ENCODE assay signal across 8 cellular contexts in the genomic region with DNA sequence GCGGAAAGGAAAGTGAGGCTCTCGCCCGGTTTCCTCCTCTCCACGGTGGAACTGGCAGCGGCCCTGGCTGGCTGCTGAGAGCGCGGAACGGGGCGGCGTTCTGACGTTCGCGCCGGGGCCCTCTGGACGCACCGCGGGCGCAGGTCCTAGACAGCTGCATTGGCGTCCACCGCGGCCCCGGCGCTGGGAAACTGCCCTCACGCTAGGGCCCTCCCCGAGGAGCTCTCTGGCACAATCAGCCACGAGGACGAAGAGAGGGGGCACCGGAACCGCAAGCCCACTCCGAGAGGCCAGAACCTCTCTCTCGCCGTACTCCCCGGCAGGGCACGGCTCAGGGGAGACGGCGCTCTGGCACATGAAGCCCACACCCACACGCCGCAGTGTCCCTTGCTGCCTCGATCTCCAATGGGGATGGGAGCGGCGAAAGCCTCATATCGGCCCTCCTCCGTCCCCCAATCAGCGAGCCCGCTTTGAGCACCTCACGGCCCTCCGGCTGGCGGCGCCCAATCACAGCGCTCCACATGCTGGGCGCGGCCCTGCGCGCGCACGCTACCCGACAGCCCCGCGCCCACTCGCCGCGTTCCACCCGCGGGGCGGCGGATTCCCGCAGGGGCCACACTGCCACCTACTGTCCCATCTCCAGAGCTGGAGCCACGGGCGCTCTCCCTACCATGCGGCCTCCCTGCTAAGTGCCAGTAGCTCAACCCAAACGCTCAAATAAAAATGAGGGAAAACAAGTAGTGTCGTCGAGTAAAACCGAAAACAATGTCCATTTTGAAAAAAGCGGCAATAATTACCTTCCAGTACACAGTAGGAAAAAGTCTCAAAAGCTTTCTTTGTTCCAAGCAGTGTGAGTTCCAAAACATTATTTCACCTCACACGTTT.
DNase-seq lines count a peak whose midpoint lies in the region; ATAC-seq and FAIRE-seq lines count a peak whose summit lies in the region.

No MANE protein-coding gene starts in this region.

- H3K4me3 ChIP-seq in BLaER1 treated with 17β-estradiol and CSF1 and Interleukin-3, amounts not matched to agents 10 nM and 100 nM = peak overlapping the region; percentile 67 to 86 (median 74)

- peaks cover 40 to 61% (median 52%) of the 10 kb centered on the region in 11 experiments for H3K36me3 ChIP-seq in BLaER1 treated with 17β-estradiol and CSF1 and Interleukin-3, amounts not matched to agents 10 nM and 100 nM

- H3K9me3 ChIP-seq in BLaER1 treated with 17β-estradiol and CSF1 and Interleukin-3, amounts not matched to agents 10 nM and 100 nM (replicated peaks in 1 of 11) = no peaks in the 10 kb centered on the region; a peak in 1 of 22 replicates

- peaks cover 15 to 34% (median 24%) of the 10 kb centered on the region in 10 experiments for H3K4me1 ChIP-seq in BLaER1 treated with 17β-estradiol and CSF1 and Interleukin-3, amounts not matched to agents 10 nM and 100 nM

- DNase-seq in GM19239 (ENCODE audit: insufficient read length, low spot score) (peak; percentile 67), NCI-H510A (lab: John Stamatoyannopoulos, UW) (peak; percentile 89)
- peak; percentile 92 to 94 for DNase-seq in activated CD4-positive, alpha-beta T cell treated with anti-CD3 and anti-CD28 coated beads for 4 hours
- peak; percentile 75 to 94 (median 88) for DNase-seq in stimulated activated CD4-positive, alpha-beta T cell treated with anti-CD3 and anti-CD28 coated beads, Interleukin-1b, Interleukin-23, amount 100 ng/mL, for 24 hours (ENCODE audit: low read depth in 4 of 4, low spot score in 1 of 4)

- no peaks in the 10 kb centered on the region for H3K27me3 ChIP-seq in BLaER1 treated with 17β-estradiol and CSF1 and Interleukin-3, amounts not matched to agents 10 nM and 100 nM
- no peaks in the 10 kb centered on the region for H3K27me3 ChIP-seq in layer of hippocampus (ENCODE audit: control insufficient read depth, insufficient read depth, low read length)

- peak; percentile 97 for FAIRE-seq in GM19239 (lab: Jason Lieb, UNC)

- peak overlapping the region; percentile 73 to 92 (median 90) for H3K4me2 ChIP-seq in BLaER1 treated with 17β-estradiol and CSF1 and Interleukin-3, amounts not matched to agents 10 nM and 100 nM

- peak overlapping the region; percentile 88 to 96 (median 93) for H3K9ac ChIP-seq in BLaER1 treated with 17β-estradiol and CSF1 and Interleukin-3, amounts not matched to agents 10 nM and 100 nM

- H3K27ac ChIP-seq in BLaER1 treated with 17β-estradiol and CSF1 and Interleukin-3, amounts not matched to agents 10 nM and 100 nM = peak overlapping the region; percentile 88 to 96 (median 93)
- H3K27ac ChIP-seq in cingulate gyrus (ENCODE audit: low read depth, low read length) (peak overlapping the region; percentile 93), layer of hippocampus (ENCODE audit: low read depth, low read length) (peak overlapping the region; percentile 95)

- H4K20me1 ChIP-seq in BLaER1 treated with 17β-estradiol and CSF1 and Interleukin-3, amounts not matched to agents 10 nM and 100 nM = peaks cover 0 to 7% (median 0%) of the 10 kb centered on the region in 11 experiments; a peak in 3 of 22 replicates

- ATAC-seq in HG03442 (IDR thresholded peaks at IDR 0.05; ENCODE audit: unreplicated experiment) = peak; percentile 90

Comparison
In these comparisons a context has a peak if more than half of its experiments do, and no peak if none do; other contexts are left out.
1. Peak in every context shown above with its lines: DNase-seq, ATAC-seq, H3K4me3 ChIP-seq and H3K27ac ChIP-seq.